In the genomic region with DNA sequence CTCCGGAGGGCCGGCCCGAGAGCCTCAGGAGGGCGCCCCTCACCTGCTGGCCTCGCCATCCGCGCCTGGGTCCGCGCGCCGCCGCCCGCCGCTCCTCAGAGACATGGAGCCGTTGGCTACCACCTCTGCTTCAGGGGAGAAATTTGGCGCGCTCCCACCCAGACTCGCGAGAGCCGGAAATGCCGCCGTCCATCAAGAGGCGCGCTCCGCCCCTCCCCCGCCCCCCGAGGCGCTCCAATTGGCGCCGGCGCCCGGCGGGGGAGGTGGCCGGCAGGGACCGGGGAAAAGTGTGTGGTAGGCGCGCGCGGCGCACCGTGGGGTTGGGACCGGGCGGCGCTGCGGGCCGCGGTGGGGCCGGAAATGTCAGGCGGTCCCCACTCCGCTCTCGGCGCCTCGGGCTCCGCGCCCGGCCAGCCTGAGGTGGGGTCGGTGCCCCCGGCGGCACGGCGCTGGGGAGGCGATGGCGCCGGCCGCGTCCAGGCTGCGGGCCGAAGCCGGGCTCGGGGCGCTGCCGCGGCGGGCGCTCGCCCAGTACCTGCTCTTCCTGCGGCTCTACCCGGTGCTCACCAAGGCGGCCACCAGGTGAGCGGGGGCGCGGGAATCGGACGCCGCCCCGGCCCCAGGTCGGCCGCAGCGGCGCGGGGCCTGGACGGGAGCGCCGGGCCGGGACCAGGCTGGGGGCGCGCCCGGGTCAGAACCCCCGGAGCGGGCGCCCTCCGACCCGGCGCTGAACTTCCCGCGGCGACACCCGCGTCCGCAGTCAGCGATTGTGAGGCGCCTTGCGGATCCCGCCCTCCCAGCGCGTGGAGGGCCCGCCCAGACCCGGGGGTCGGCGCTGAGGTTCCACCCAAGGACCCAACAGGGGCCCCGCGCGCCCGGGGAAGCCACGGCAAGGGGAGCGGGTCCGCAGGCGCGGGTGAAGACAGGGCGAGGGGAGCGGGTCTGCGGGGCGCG, we compare ENCODE assay signal across 8 cellular contexts. TPM values are rescaled to one million over a fixed set of nuclear protein-coding genes. Genes with fewer than 3 reads are reported as not detected.
A peak's percentile ranks its signal among the peaks of the same experiment; 100 is the strongest.
DNase-seq lines count a peak whose midpoint lies in the region; ATAC-seq and TF ChIP-seq lines count a peak whose summit lies in the region.

A gene with protein sequence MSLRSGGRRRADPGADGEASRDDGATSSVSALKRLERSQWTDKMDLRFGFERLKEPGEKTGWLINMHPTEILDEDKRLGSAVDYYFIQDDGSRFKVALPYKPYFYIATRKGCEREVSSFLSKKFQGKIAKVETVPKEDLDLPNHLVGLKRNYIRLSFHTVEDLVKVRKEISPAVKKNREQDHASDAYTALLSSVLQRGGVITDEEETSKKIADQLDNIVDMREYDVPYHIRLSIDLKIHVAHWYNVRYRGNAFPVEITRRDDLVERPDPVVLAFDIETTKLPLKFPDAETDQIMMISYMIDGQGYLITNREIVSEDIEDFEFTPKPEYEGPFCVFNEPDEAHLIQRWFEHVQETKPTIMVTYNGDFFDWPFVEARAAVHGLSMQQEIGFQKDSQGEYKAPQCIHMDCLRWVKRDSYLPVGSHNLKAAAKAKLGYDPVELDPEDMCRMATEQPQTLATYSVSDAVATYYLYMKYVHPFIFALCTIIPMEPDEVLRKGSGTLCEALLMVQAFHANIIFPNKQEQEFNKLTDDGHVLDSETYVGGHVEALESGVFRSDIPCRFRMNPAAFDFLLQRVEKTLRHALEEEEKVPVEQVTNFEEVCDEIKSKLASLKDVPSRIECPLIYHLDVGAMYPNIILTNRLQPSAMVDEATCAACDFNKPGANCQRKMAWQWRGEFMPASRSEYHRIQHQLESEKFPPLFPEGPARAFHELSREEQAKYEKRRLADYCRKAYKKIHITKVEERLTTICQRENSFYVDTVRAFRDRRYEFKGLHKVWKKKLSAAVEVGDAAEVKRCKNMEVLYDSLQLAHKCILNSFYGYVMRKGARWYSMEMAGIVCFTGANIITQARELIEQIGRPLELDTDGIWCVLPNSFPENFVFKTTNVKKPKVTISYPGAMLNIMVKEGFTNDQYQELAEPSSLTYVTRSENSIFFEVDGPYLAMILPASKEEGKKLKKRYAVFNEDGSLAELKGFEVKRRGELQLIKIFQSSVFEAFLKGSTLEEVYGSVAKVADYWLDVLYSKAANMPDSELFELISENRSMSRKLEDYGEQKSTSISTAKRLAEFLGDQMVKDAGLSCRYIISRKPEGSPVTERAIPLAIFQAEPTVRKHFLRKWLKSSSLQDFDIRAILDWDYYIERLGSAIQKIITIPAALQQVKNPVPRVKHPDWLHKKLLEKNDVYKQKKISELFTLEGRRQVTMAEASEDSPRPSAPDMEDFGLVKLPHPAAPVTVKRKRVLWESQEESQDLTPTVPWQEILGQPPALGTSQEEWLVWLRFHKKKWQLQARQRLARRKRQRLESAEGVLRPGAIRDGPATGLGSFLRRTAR (N-terminal part only) (minus strand): TSS at position 132 of the 954 bp plus-strand sequence. CDS start 27 bp downstream, at position 105.
TSS of gene PXMP2 (plus strand) at position 377 of the 954 bp plus-strand sequence. CDS start at position 461, 84 bp downstream.

- H3K27ac Mint-ChIP-seq in T-cell = no peak within 1 kb of the TSS
- peak within 1 kb of the TSS; percentile 79 for H3K27ac Mint-ChIP-seq in type B pancreatic cell

- POLR2A ChIA-PET in T-cell (lab: Charles Lee) = no interaction called here

- H3K4me3 Mint-ChIP-seq in T-cell (peak within 1 kb of the TSS; percentile 73 to 83 (median 78)), type B pancreatic cell (peak within 1 kb of the TSS; percentile 87)

- peak; percentile 93 for ATAC-seq in GM18498 (IDR thresholded peaks at IDR 0.05; ENCODE audit: unreplicated experiment)
- peak; percentile 89 for ATAC-seq in HG02884 (IDR thresholded peaks at IDR 0.05; ENCODE audit: unreplicated experiment)
- peak; percentile 94 to 97 (median 95) for ATAC-seq in T-cell (replicated peaks in 1 of 4)
- ATAC-seq in heart right ventricle = peak; percentile 98 to 100 (median 99)

- WGBS in heart right ventricle, 2 donors = 0 to 1% methylated on average over 134 of the region's 134 CpGs

- H3K36me3 ChIP-seq in adipocyte (ENCODE audit: control insufficient read depth, insufficient read depth, low read length, severe bottlenecking) = peaks cover 4% of the 10 kb centered on the region
- no peaks in the 10 kb centered on the region for H3K36me3 ChIP-seq in heart right ventricle

- peak within 1 kb of the TSS; percentile 5 to 88 (median 68) for H3K27ac ChIP-seq in heart right ventricle

- H3K27me3 Mint-ChIP-seq in T-cell (no peaks in the 10 kb centered on the region), type B pancreatic cell (no peaks in the 10 kb centered on the region)

- peak in 1 of 9 donors; percentile 18 for TF ChIP-seq CTCF in heart right ventricle (IDR thresholded peaks at IDR 0.05)
- peak; percentile 25 for TF ChIP-seq CTCF in type B pancreatic cell (conservative IDR thresholded peaks at IDR 0.05)

- H3K4me1 ChIP-seq in adipocyte (ENCODE audit: control insufficient read depth, insufficient read depth, low read length) (no peaks in the 10 kb centered on the region), heart right ventricle (peaks cover 3 to 17% (median 11%) of the 10 kb centered on the region in 9 donors)

- peak within 1 kb of the TSS; percentile 83 for H3K9ac ChIP-seq in adipocyte (ENCODE audit: low read length)

- peak; percentile 85 for DNase-seq in NCI-H146 treated with DMSO at 0.1 percent for 48 hours (lab: John Stamatoyannopoulos, UW; ENCODE audit: unreplicated experiment)
- peak; percentile 86 to 96 (median 92) for DNase-seq in T-cell
- peak; percentile 98 for DNase-seq in adipocyte (ENCODE audit: low read depth)
- DNase-seq in heart right ventricle = peak; percentile 97
- DNase-seq in posterior vena cava (ENCODE audit: low spot score) = peak; percentile 99
- DNase-seq in type B pancreatic cell (ENCODE audit: extremely low spot score, unreplicated experiment) = peak; percentile 96

- H3K36me3 Mint-ChIP-seq in T-cell = no peaks in the 10 kb centered on the region
- H3K36me3 Mint-ChIP-seq in type B pancreatic cell = peaks cover 14% of the 10 kb centered on the region

- H3K4me1 Mint-ChIP-seq in T-cell = peaks cover 0 to 32% (median 22%) of the 10 kb centered on the region in 3 donors
- peaks cover 15% of the 10 kb centered on the region for H3K4me1 Mint-ChIP-seq in type B pancreatic cell (ENCODE audit: unreplicated experiment)

- no peaks in the 10 kb centered on the region for H3K9me3 ChIP-seq in adipocyte (ENCODE audit: control insufficient read depth, low read length)
- no peaks in the 10 kb centered on the region for H3K9me3 ChIP-seq in heart right ventricle

- intact Hi-C loops in heart right ventricle (cut with DNase I) (no loop called here), posterior vena cava (cut with DNase I) (no loop called here)

- H3K4me3 ChIP-seq in adipocyte (ENCODE audit: low read length) (peak within 1 kb of the TSS; percentile 82), heart right ventricle (peak within 1 kb of the TSS; percentile 56 to 99 (median 72))

- no peaks in the 10 kb centered on the region for H3K9me3 Mint-ChIP-seq in T-cell
- no peaks in the 10 kb centered on the region for H3K9me3 Mint-ChIP-seq in type B pancreatic cell

- H3K27me3 ChIP-seq in adipocyte (replicated peaks; ENCODE audit: control insufficient read depth, insufficient read depth, low read length) (no peaks in the 10 kb centered on the region), heart right ventricle (no peaks in the 10 kb centered on the region)

- CTCF ChIA-PET in T-cell (lab: Charles Lee) = interaction anchor here in 1 of 2 donors (0.6 kb wide), 1 partner anchor 501 kb away, joined by 4 read pairs; no protein-coding TSS in a partner anchor

RNA-seq across cellular contexts. Expression of the first gene that starts in this region (rescaled TPM):
- total RNA-seq in T-cell = 10 to 100 TPM; 43.6 to 70.4 (median 66.1) TPM
- total RNA-seq in heart right ventricle = 10 to 100 TPM in 4 of 10 donors, 1 to 10 TPM in 6; 6.8 to 22.8 (median 8.8) TPM
- polyA plus RNA-seq in heart right ventricle = 10 to 100 TPM; 11.2 to 25.8 TPM
- 10 to 100 TPM; 16.6 to 21.2 TPM for total RNA-seq in posterior vena cava
- total RNA-seq in type B pancreatic cell (ENCODE audit: low replicate concordance) = 67.3 and 113 TPM in 2 replicates

RNA-seq across cellular contexts. Expression of gene PXMP2, which starts in this region (rescaled TPM):
- total RNA-seq in T-cell (1 to 10 TPM; 3.1 to 8.9 (median 6.5) TPM), heart right ventricle (10 to 100 TPM; 29.0 to 75.6 (median 46.7) TPM), posterior vena cava (1 to 10 TPM; 7.1 to 9.5 TPM), type B pancreatic cell (ENCODE audit: low replicate concordance) (23.6 and 38.5 TPM in 2 replicates)
- polyA plus RNA-seq in heart right ventricle = 10 to 100 TPM; 17.7 to 62.4 TPM

Comparison
In these comparisons a context has a peak if more than half of its experiments do, and no peak if none do; other contexts are left out.
1. Peak in every context shown above with its lines: DNase-seq, ATAC-seq, H3K4me3 ChIP-seq and H3K27ac ChIP-seq.